Comparison of ENCODE assay signal across 25 cellular contexts in genomic region chr15:71110800-71111565, GRCh38. TPM values are rescaled to one million over a fixed set of nuclear protein-coding genes. Genes with fewer than 3 reads are reported as not detected.
A peak's percentile ranks its signal among the peaks of the same experiment; 100 is the strongest.
DNase-seq lines count a peak whose midpoint lies in the region; ATAC-seq and TF ChIP-seq lines count a peak whose summit lies in the region.
"Had no signal": no experiment of that assay in that cellular context is flagged by ENCODE, and none has a peak within 500 bp of the region (broad histone marks: within the 10 kb centered on the region; RNA-seq: fewer than 3 reads in every experiment).

No MANE protein-coding gene starts in this region.

- ATAC-seq in thoracic aorta (ENCODE audit: insufficient number of reproducible peaks, low FRiP score, low read depth), result no peak
- no peak for ATAC-seq in GM19035 (IDR thresholded peaks at IDR 0.05; ENCODE audit: unreplicated experiment)
- ATAC-seq: sciatic nerve; stimulated activated naive B cell treated with anti-CD40 and anti-IgM and Interleukin-4, amounts not matched to agents 10 μg/mL and 1 μg/mL and 100 μg/mL, for 72 hours; WTC11 had no signal

- H3K27ac Mint-ChIP-seq in endodermal cell (no peak overlapping the region), endothelial cell (ENCODE audit: unreplicated experiment) (no peak overlapping the region)
- H3K27ac Mint-ChIP-seq: activated CD4-positive, alpha-beta T cell treated with anti-CD3 and anti-CD28 coated beads, Interleukin-2, amount 10 ng/mL, durations not matched to agents 7 days and 5 days; CD8-positive, alpha-beta memory T cell; stimulated activated naive B cell treated with anti-CD40 and anti-IgM and Interleukin-4, amounts not matched to agents 10 μg/mL and 1 μg/mL and 100 μg/mL, for 72 hours; WTC11 had no signal

- H3K4me3 Mint-ChIP-seq in endodermal cell, result no peak overlapping the region
- H3K4me3 Mint-ChIP-seq in endothelial cell (ENCODE audit: unreplicated experiment), result no peak overlapping the region
- H3K4me3 Mint-ChIP-seq: activated CD4-positive, alpha-beta T cell treated with anti-CD3 and anti-CD28 coated beads, Interleukin-2, amount 10 ng/mL, durations not matched to agents 7 days and 5 days; stimulated activated naive B cell treated with anti-CD40 and anti-IgM and Interleukin-4, amounts not matched to agents 10 μg/mL and 1 μg/mL and 100 μg/mL, for 72 hours; WTC11 had no signal

- no peak for TF ChIP-seq CTCF in endodermal cell (conservative IDR thresholded peaks at IDR 0.05)
- TF ChIP-seq CTCF in thoracic aorta (IDR thresholded peaks at IDR 0.05), result no peak
- TF ChIP-seq CTCF in endothelial cell (IDR thresholded peaks at IDR 0.05; ENCODE audit: unreplicated experiment), result no peak

- H3K27me3 Mint-ChIP-seq in endodermal cell (ENCODE audit: insufficient read depth), result peaks cover under 1% of the 10 kb centered on the region
- H3K27me3 Mint-ChIP-seq in endothelial cell (ENCODE audit: unreplicated experiment), result peaks cover 4% of the 10 kb centered on the region

- H3K27me3 ChIP-seq in MG63 (no peaks in the 10 kb centered on the region), endodermal cell (ENCODE audit: control insufficient read depth, insufficient read depth, low read length, poor library complexity, severe bottlenecking) (peaks cover under 1% of the 10 kb centered on the region), thoracic aorta (replicated peaks; ENCODE audit: insufficient read depth) (no peaks in the 10 kb centered on the region)

- H3K9me3 ChIP-seq in MG63, result no peaks in the 10 kb centered on the region
- no peaks in the 10 kb centered on the region for H3K9me3 ChIP-seq in endodermal cell (ENCODE audit: control insufficient read depth, low read length)
- no peaks in the 10 kb centered on the region for H3K9me3 ChIP-seq in thoracic aorta
- H3K9me3 ChIP-seq: BE2C had no signal

- H3K4me3 ChIP-seq in MG63, result no peak overlapping the region
- H3K4me3 ChIP-seq in endodermal cell (ENCODE audit: low read length), result no peak overlapping the region
- no peak overlapping the region for H3K4me3 ChIP-seq in thoracic aorta

- H3K36me3 ChIP-seq in MG63, result no peaks in the 10 kb centered on the region
- H3K36me3 ChIP-seq in endodermal cell (ENCODE audit: control insufficient read depth, insufficient read depth, low read length), result no peaks in the 10 kb centered on the region
- no peaks in the 10 kb centered on the region for H3K36me3 ChIP-seq in thoracic aorta
- H3K36me3 ChIP-seq: BE2C had no signal

- H3K4me1 ChIP-seq in endodermal cell (ENCODE audit: control insufficient read depth, insufficient read depth, low read length), result peaks cover 4% of the 10 kb centered on the region
- peaks cover 0 to 31% of the 10 kb centered on the region in 2 donors for H3K4me1 ChIP-seq in thoracic aorta (ENCODE audit: control insufficient read depth in 1 of 2, low read depth in 2 of 2)
- H3K4me1 ChIP-seq: BE2C had no signal

- H3K27ac ChIP-seq in endodermal cell (ENCODE audit: low read depth, low read length) (no peak overlapping the region), thoracic aorta (peak overlapping the region; percentile 31 to 58)
- H3K27ac ChIP-seq: HL-60 had no signal

- DNase-seq in EH (ENCODE audit: low read depth) (peak; percentile 77), MG63 (peak; percentile 17), endodermal cell (peak; percentile 62), thoracic aorta (ENCODE audit: low spot score) (no peak), endothelial cell (ENCODE audit: low spot score) (no peak), NCI-H524 treated with DMSO at 0.1 percent for 48 hours (lab: John Stamatoyannopoulos, UW) (no peak), GOT3 (lab: John Stamatoyannopoulos, UW) (no peak)
- DNase-seq: activated CD4-positive, alpha-beta T cell treated with anti-CD3 and anti-CD28 coated beads, Interleukin-2, amount 10 ng/mL, durations not matched to agents 7 days and 5 days; activated naive CD4-positive, alpha-beta T cell; activated T-cell treated with anti-CD3 and anti-CD28 coated beads, Interleukin-2, amount 50 U/mL, for 48 hours; BE2C; CD8-positive, alpha-beta memory T cell; effector CD8-positive, alpha-beta T cell; erythroblast; GDM1; NCI-H1092; NCI-H187; NCI-H2171; NCI-H510A treated with DMSO at 0.1 percent for 48 hours; SHP77 treated with DMSO at 0.1 percent for 48 hours; stimulated activated naive B cell treated with anti-CD40 and anti-IgM and Interleukin-4, amounts not matched to agents 10 μg/mL and 1 μg/mL and 100 μg/mL, for 72 hours had no signal

- no peaks in the 10 kb centered on the region for H3K36me3 Mint-ChIP-seq in endodermal cell (ENCODE audit: low read depth)
- no peaks in the 10 kb centered on the region for H3K36me3 Mint-ChIP-seq in endothelial cell (ENCODE audit: low read depth, unreplicated experiment)
- H3K36me3 Mint-ChIP-seq: CD8-positive, alpha-beta memory T cell; stimulated activated naive B cell treated with anti-CD40 and anti-IgM and Interleukin-4, amounts not matched to agents 10 μg/mL and 1 μg/mL and 100 μg/mL, for 72 hours; WTC11 had no signal

- no peaks in the 10 kb centered on the region for H3K9me3 Mint-ChIP-seq in endodermal cell
- H3K9me3 Mint-ChIP-seq in endothelial cell (ENCODE audit: unreplicated experiment), result no peaks in the 10 kb centered on the region
- H3K9me3 Mint-ChIP-seq: activated CD4-positive, alpha-beta T cell treated with anti-CD3 and anti-CD28 coated beads, Interleukin-2, amount 10 ng/mL, durations not matched to agents 7 days and 5 days; WTC11 had no signal

- 88% methylated on average over 5 to 10 of the region's 10 CpGs for WGBS in endodermal cell (ENCODE audit: insufficient coverage in 1 of 2, insufficient read length in 1 of 2), 2 experiments

- H3K4me1 Mint-ChIP-seq in endodermal cell (peaks cover 34% of the 10 kb centered on the region), endothelial cell (ENCODE audit: unreplicated experiment) (peaks cover 17% of the 10 kb centered on the region)

- H3K9ac ChIP-seq in endodermal cell (ENCODE audit: extremely low read depth, low read length, poor library complexity, severe bottlenecking), result no peak overlapping the region

RNA-seq across cellular contexts. Expression of gene THSD4, which starts 4.3 kb away (rescaled TPM):
- total RNA-seq in MG63 (2014; rRNA removed; shearing (Covaris generic); ENCODE audit: low replicate concordance), result 10.2 and 14.4 TPM in 2 replicates
- total RNA-seq in endodermal cell (1 to 10 TPM; 4.6 to 5.4 TPM), thoracic aorta (100 to 1,000 TPM in 1 of 2 donors, 10 to 100 TPM in 1; 71.2 to 150 TPM), endothelial cell (ENCODE audit: unreplicated experiment) (0.92 TPM)
- 8.1 TPM for polyA plus RNA-seq in endodermal cell (2013, experiment 1 of 2)
- polyA plus RNA-seq in endodermal cell (2013, experiment 2 of 2), result 6.0 TPM
- total RNA-seq: activated CD4-positive, alpha-beta T cell treated with anti-CD3 and anti-CD28 coated beads, Interleukin-2, amount 10 ng/mL, durations not matched to agents 7 days and 5 days; CD8-positive, alpha-beta memory T cell had no signal
- polyA plus RNA-seq: CD8-positive, alpha-beta memory T cell had no signal

Comparison
In these comparisons a context has a peak if more than half of its experiments do, and no peak if none do; other contexts are left out.
1. DNase-seq: peak in EH (single experiment), MG63 (single experiment) and endodermal cell (single experiment); none in thoracic aorta (single experiment), endothelial cell (single experiment), NCI-H524 treated with DMSO at 0.1 percent for 48 hours (single experiment) and GOT3 (single experiment).